1 cellular context compared by ENCODE assay signal in the genomic region with DNA sequence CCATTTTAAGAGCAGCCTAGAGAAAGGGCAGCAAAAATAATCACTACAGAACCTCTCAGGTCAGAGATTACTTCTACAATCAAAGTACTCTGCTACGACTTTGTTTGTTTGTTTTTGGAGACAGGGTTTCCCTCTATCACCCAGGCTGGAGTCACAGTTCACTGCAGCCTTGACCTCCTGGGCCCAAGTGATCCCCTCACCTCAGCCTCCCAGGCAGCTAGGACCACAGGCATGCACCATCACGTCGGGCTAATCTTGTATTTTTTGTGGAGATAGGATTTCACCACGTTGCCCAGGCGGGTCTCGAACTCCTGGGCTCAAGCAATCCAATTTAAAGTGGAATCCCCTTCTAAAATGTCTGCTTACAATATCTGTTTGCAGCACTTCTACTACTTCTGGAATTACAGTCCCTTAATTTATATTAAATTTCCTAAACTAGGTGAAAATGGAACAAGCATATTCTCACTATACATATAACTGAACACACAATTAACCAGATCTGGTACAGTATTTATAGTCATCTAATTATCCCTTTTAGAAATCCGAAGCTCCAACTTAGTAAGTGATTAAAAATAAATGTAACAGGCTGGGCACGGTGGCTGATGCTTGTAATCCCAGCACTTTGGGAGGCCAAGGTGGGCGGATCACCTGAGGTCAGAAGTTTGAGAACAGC.
TF ChIP-seq lines count a peak whose summit lies in the region.

No MANE protein-coding gene starts in this region.

TF ChIP-seq in A549, 52 proteins besides CTCF, POLR2A, EP300 and RAD21:
- TF ChIP-seq EHF (CRISPR knock-in tag; IDR thresholded peaks at IDR 0.05) (no peak), SMC3 (IDR thresholded peaks at IDR 0.05) (no peak)
- TF ChIP-seq, protein P1, sequence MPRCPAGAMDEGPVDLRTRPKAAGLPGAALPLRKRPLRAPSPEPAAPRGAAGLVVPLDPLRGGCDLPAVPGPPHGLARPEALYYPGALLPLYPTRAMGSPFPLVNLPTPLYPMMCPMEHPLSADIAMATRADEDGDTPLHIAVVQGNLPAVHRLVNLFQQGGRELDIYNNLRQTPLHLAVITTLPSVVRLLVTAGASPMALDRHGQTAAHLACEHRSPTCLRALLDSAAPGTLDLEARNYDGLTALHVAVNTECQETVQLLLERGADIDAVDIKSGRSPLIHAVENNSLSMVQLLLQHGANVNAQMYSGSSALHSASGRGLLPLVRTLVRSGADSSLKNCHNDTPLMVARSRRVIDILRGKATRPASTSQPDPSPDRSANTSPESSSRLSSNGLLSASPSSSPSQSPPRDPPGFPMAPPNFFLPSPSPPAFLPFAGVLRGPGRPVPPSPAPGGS (IDR thresholded peaks at IDR 0.05), result no peak
